Comparison of ENCODE assay signal across 1 cellular context in genomic region chr6:14274016-14274415, GRCh38.
TF ChIP-seq lines count a peak whose summit lies in the region.

No MANE protein-coding gene starts in this region.

TF ChIP-seq in H1, 55 proteins besides CTCF, POLR2A, EP300 and RAD21 (continued from another document):
- TF ChIP-seq SIN3A (conservative IDR thresholded peaks at IDR 0.05 in 1 of 2, IDR thresholded peaks at IDR 0.05 in 1 of 2; ENCODE audit: low read depth in 1 of 2, low read length in 2 of 2), result no peak
- no peak for TF ChIP-seq KDM4A (IDR thresholded peaks at IDR 0.05; ENCODE audit: low read depth, low read length, severe bottlenecking)
- TF ChIP-seq TEAD4 (IDR thresholded peaks at IDR 0.05; ENCODE audit: low read depth, low read length), result no peak
- no peak for TF ChIP-seq SP1 (IDR thresholded peaks at IDR 0.05; ENCODE audit: low read depth, low read length)
- TF ChIP-seq CHD7 (IDR thresholded peaks at IDR 0.05; ENCODE audit: insufficient replicate concordance, low read length), result no peak
- no peak for TF ChIP-seq KDM1A (IDR thresholded peaks at IDR 0.05; ENCODE audit: borderline replicate concordance, low read length)
- no peak for TF ChIP-seq ASH2L (IDR thresholded peaks at IDR 0.05; ENCODE audit: low read length)
- TF ChIP-seq RBBP5 (IDR thresholded peaks at IDR 0.05; ENCODE audit: borderline replicate concordance, low read depth, low read length), result no peak
- no peak for TF ChIP-seq ZNF274 (IDR thresholded peaks at IDR 0.05; ENCODE audit: borderline replicate concordance, extremely low read depth, low read length)
- TF ChIP-seq NRF1 (IDR thresholded peaks at IDR 0.05; ENCODE audit: low read depth, low read length), result no peak
- TF ChIP-seq CREB1 (IDR thresholded peaks at IDR 0.05), result no peak
- TF ChIP-seq JUN (IDR thresholded peaks at IDR 0.05; ENCODE audit: low read depth, low read length), result no peak
- no peak for TF ChIP-seq GTF2F1 (IDR thresholded peaks at IDR 0.05; ENCODE audit: borderline replicate concordance, low read depth, low read length)
- TF ChIP-seq BRCA1 (IDR thresholded peaks at IDR 0.05; ENCODE audit: low read depth, low read length), result no peak
TF ChIP-seq in H1: peak in this region for 0.
